In genomic region chr9:136901516-136902258, GRCh38 we compare ENCODE assay signal across 8 cellular contexts. TPM values are rescaled to one million over a fixed set of nuclear protein-coding genes. Genes with fewer than 3 reads are reported as not detected.
DNase-seq lines count a peak whose midpoint lies in the region; ATAC-seq, FAIRE-seq and TF ChIP-seq lines count a peak whose summit lies in the region.

No MANE protein-coding gene starts in this region.

- H3K4me1 ChIP-seq in body of pancreas (peaks cover 54% of the 10 kb centered on the region), mesenchymal stem cell (ENCODE audit: control insufficient read depth, insufficient read depth, low read depth, low read length) (peaks cover 28% of the 10 kb centered on the region)

- H3K27me3 Mint-ChIP-seq in T-helper 2 cell treated with Interferon-gamma antibody and Interleukin-4, amounts not matched to agents 5 μg/mL and 100 μg/mL, for 36 hours (ENCODE audit: low read depth), result no peaks in the 10 kb centered on the region

- FAIRE-seq in GM12891 (lab: Jason Lieb, UNC), result peak; percentile 87

- peak overlapping the region; percentile 21 for H2AK5ac ChIP-seq in mesenchymal stem cell (ENCODE audit: low read length, severe bottlenecking)

- no peak overlapping the region for H2BK15ac ChIP-seq in mesenchymal stem cell (ENCODE audit: low read depth, poor library complexity, severe bottlenecking)

- no peak overlapping the region for H3K4me3 ChIP-seq in body of pancreas
- peak overlapping the region in 1 of 2 experiments; percentile 53 for H3K4me3 ChIP-seq in mesenchymal stem cell (ENCODE audit: insufficient read depth in 1 of 2, low read depth in 1 of 2, low read length in 2 of 2)

- H3K4me1 Mint-ChIP-seq in T-helper 2 cell treated with Interferon-gamma antibody and Interleukin-4, amounts not matched to agents 5 μg/mL and 100 μg/mL, for 36 hours (ENCODE audit: low read depth), result peaks cover 37% of the 10 kb centered on the region

- peak overlapping the region; percentile 59 for H3K9ac ChIP-seq in mesenchymal stem cell (ENCODE audit: low read length)

- H3K4me2 ChIP-seq in mesenchymal stem cell (ENCODE audit: low read length, poor library complexity, severe bottlenecking), result peak overlapping the region; percentile 23

- H3K27ac ChIP-seq in body of pancreas (peak overlapping the region; percentile 79 to 93 (median 87)), mesenchymal stem cell (ENCODE audit: low read length, poor library complexity, severe bottlenecking) (peak overlapping the region; percentile 66)

- 45 to 51% methylated on average over 9 to 20 of the region's 20 CpGs for WGBS in body of pancreas, 2 donors
- WGBS in mesenchymal stem cell, result 83% methylated on average over 20 of the region's 20 CpGs

- no peak overlapping the region for H3K14ac ChIP-seq in mesenchymal stem cell (ENCODE audit: low read length in 2 of 2)

- no peak overlapping the region for H2AFZ ChIP-seq in mesenchymal stem cell (ENCODE audit: low read depth, low read length)

- H3K36me3 ChIP-seq in body of pancreas (replicated peaks in 1 of 2; ENCODE audit: insufficient read depth in 1 of 2, low read depth in 2 of 2) (no peaks in the 10 kb centered on the region), mesenchymal stem cell (ENCODE audit: control insufficient read depth in 1 of 2, insufficient read depth in 2 of 2, low read depth in 1 of 2, low read length in 2 of 2) (peaks cover 25 to 37% of the 10 kb centered on the region in 2 experiments)

- H3K79me1 ChIP-seq in mesenchymal stem cell (replicated peaks; ENCODE audit: low read length, poor library complexity, severe bottlenecking), result peaks cover 41% of the 10 kb centered on the region

- no peak overlapping the region for H3K4ac ChIP-seq in mesenchymal stem cell (ENCODE audit: low read depth in 1 of 2, low read length in 2 of 2)

- no peaks in the 10 kb centered on the region for H3K9me3 ChIP-seq in body of pancreas
- no peaks in the 10 kb centered on the region for H3K9me3 ChIP-seq in mesenchymal stem cell (ENCODE audit: control insufficient read depth, low read length)

- H3K9me3 Mint-ChIP-seq in T-helper 2 cell treated with Interferon-gamma antibody and Interleukin-4, amounts not matched to agents 5 μg/mL and 100 μg/mL, for 36 hours, result no peaks in the 10 kb centered on the region

- peak; percentile 48 for ATAC-seq in HG02885 (IDR thresholded peaks at IDR 0.05; ENCODE audit: poor library complexity, unreplicated experiment)
- peak; percentile 62 for ATAC-seq in body of pancreas

- no peak overlapping the region for H4K8ac ChIP-seq in mesenchymal stem cell (ENCODE audit: low read length)

- peak overlapping the region; percentile 68 for H3K4me3 Mint-ChIP-seq in T-helper 2 cell treated with Interferon-gamma antibody and Interleukin-4, amounts not matched to agents 5 μg/mL and 100 μg/mL, for 36 hours

- TF ChIP-seq POLR2A in GM12891 (IDR thresholded peaks at IDR 0.05; ENCODE audit: low read depth, low read length) (no peak; the same call in none of the 2 replicates), body of pancreas (IDR thresholded peaks at IDR 0.05) (peak in 2 of 3 donors; percentile 71)

- no peak overlapping the region for H4K91ac ChIP-seq in mesenchymal stem cell (ENCODE audit: low read length)

- DNase-seq in GM12891 (ENCODE audit: insufficient read length, low spot score) (peak; percentile 66), body of pancreas (peak; percentile 28 to 65 (median 42)), mesenchymal stem cell (peak; percentile 18), UCSD-AML1 (lab: John Stamatoyannopoulos, UW; ENCODE audit: unreplicated experiment) (no peak), GOT3 (lab: John Stamatoyannopoulos, UW) (no peak)
- peak; percentile 85 for DNase-seq in T-helper 2 cell treated with Interferon-gamma antibody and Interleukin-4, amounts not matched to agents 5 μg/mL and 100 μg/mL, for 36 hours (ENCODE audit: low spot score)
- DNase-seq in stimulated activated naive CD4-positive, alpha-beta T cell (lab: John Stamatoyannopoulos, UW), result peak; percentile 10 to 58 (median 44)

- H2BK120ac ChIP-seq in mesenchymal stem cell (ENCODE audit: low read depth, low read length), result no peak overlapping the region

- H3K27me3 ChIP-seq in body of pancreas (no peaks in the 10 kb centered on the region), mesenchymal stem cell (ENCODE audit: control insufficient read depth in 1 of 2, insufficient read depth in 1 of 2, low read length in 2 of 2) (no peaks in the 10 kb centered on the region)

- TF ChIP-seq CTCF in body of pancreas (IDR thresholded peaks at IDR 0.05), result no peak

- no peak overlapping the region for H2BK5ac ChIP-seq in mesenchymal stem cell (ENCODE audit: low read depth, low read length, poor library complexity, severe bottlenecking)

- H3K18ac ChIP-seq in mesenchymal stem cell (ENCODE audit: low read depth in 1 of 2, low read length in 2 of 2), result peak overlapping the region in 1 of 2 experiments; percentile 49

- H2BK12ac ChIP-seq in mesenchymal stem cell (ENCODE audit: low read length in 2 of 2), result no peak overlapping the region

- peak overlapping the region; percentile 94 for H3K27ac Mint-ChIP-seq in T-helper 2 cell treated with Interferon-gamma antibody and Interleukin-4, amounts not matched to agents 5 μg/mL and 100 μg/mL, for 36 hours

- intact Hi-C loops in body of pancreas (cut with DNase I), result no loop called here

- peaks cover 50% of the 10 kb centered on the region for H3K36me3 Mint-ChIP-seq in T-helper 2 cell treated with Interferon-gamma antibody and Interleukin-4, amounts not matched to agents 5 μg/mL and 100 μg/mL, for 36 hours (ENCODE audit: low read depth)

- no peak overlapping the region for H3K23ac ChIP-seq in mesenchymal stem cell (ENCODE audit: low read length in 2 of 2)

TF ChIP-seq in GM12891, 5 proteins besides CTCF, POLR2A, EP300 and RAD21:
- TF ChIP-seq SPI1 (IDR thresholded peaks at IDR 0.05; ENCODE audit: low read depth, low read length), result no peak
- TF ChIP-seq POLR2AphosphoS5 (IDR thresholded peaks at IDR 0.05; ENCODE audit: low read depth, low read length), result no peak; the same call in 1 of the 2 replicates
- TF ChIP-seq TAF1 (IDR thresholded peaks at IDR 0.05; ENCODE audit: low read depth, low read length), result no peak
- no peak for TF ChIP-seq POU2F2 (IDR thresholded peaks at IDR 0.05; ENCODE audit: low read depth, low read length)
- TF ChIP-seq PAX5 (IDR thresholded peaks at IDR 0.05; ENCODE audit: insufficient read depth, low read length, severe bottlenecking), result no peak

RNA-seq across cellular contexts. Expression of gene TRAF2, which starts 15.4 kb away (rescaled TPM):
- polyA plus RNA-seq in GM12891 (2012; ENCODE audit: low read depth, missing spikeins), result 14.1 TPM
- total RNA-seq in body of pancreas, result 10 to 100 TPM in 1 of 2 donors, 1 to 10 TPM in 1; 5.2 to 30.7 TPM
- 5.3 TPM for polyA plus RNA-seq in mesenchymal stem cell (2013, experiment 1 of 2)
- 4.8 TPM for polyA plus RNA-seq in mesenchymal stem cell (2013, experiment 2 of 2)

RNA-seq across cellular contexts. Expression of gene EDF1, which starts 35.6 kb away (rescaled TPM):
- 423 TPM for polyA plus RNA-seq in GM12891 (2012; ENCODE audit: low read depth, missing spikeins)
- 100 to 1,000 TPM; 196 to 238 TPM for total RNA-seq in body of pancreas
- polyA plus RNA-seq in mesenchymal stem cell (2013, experiment 1 of 2), result 391 TPM
- polyA plus RNA-seq in mesenchymal stem cell (2013, experiment 2 of 2), result 389 TPM

RNA-seq across cellular contexts. Expression of gene FBXW5, which starts 42.9 kb away (rescaled TPM):
- polyA plus RNA-seq in GM12891 (2012; ENCODE audit: low read depth, missing spikeins), result 40.9 TPM
- total RNA-seq in body of pancreas, result 100 to 1,000 TPM; 156 to 161 TPM
- polyA plus RNA-seq in mesenchymal stem cell (2013, experiment 1 of 2), result 58.2 TPM
- 59.5 TPM for polyA plus RNA-seq in mesenchymal stem cell (2013, experiment 2 of 2)

RNA-seq across cellular contexts. Expression of gene C8G, which starts 43.4 kb away (rescaled TPM):
- polyA plus RNA-seq in GM12891 (2012; ENCODE audit: low read depth, missing spikeins), result 0.47 TPM
- total RNA-seq in body of pancreas, result not detected
- polyA plus RNA-seq in mesenchymal stem cell (2013, experiment 1 of 2), result 0.55 TPM
- polyA plus RNA-seq in mesenchymal stem cell (2013, experiment 2 of 2), result 0.55 TPM

RNA-seq across cellular contexts. Expression of gene MAMDC4, which starts 49.5 kb away (rescaled TPM):
- polyA plus RNA-seq in GM12891 (2012; ENCODE audit: low read depth, missing spikeins), result 4.4 TPM
- 10 to 100 TPM in 1 of 2 donors, 1 to 10 TPM in 1; 6.5 to 25.7 TPM for total RNA-seq in body of pancreas
- 1.6 TPM for polyA plus RNA-seq in mesenchymal stem cell (2013, experiment 1 of 2)
- polyA plus RNA-seq in mesenchymal stem cell (2013, experiment 2 of 2), result 2.1 TPM

Comparison
In these comparisons a context has a peak if more than half of its experiments do, and no peak if none do; other contexts are left out.
1. DNase-seq: peak in GM12891 (single experiment), T-helper 2 cell treated with Interferon-gamma antibody and Interleukin-4, amounts not matched to agents 5 μg/mL and 100 μg/mL, for 36 hours (single experiment), body of pancreas (4 of 4), mesenchymal stem cell (single experiment) and stimulated activated naive CD4-positive, alpha-beta T cell (6 of 6); none in UCSD-AML1 (single experiment) and GOT3 (single experiment).